Comparison of ENCODE assay signal across 15 cellular contexts in genomic region chr5:78587081-78587774, GRCh38.
DNase-seq lines count a peak whose midpoint lies in the region; ATAC-seq and TF ChIP-seq lines count a peak whose summit lies in the region.
"Had no signal": no experiment of that assay in that cellular context is flagged by ENCODE, and none has a peak within 500 bp of the region (broad histone marks: within the 10 kb centered on the region; RNA-seq: fewer than 3 reads in every experiment).

No MANE protein-coding gene starts in this region.

- H3K27ac ChIP-seq in BLaER1 treated with 17β-estradiol and CSF1 and Interleukin-3, amounts not matched to agents 10 nM and 100 nM = peak overlapping the region in 3 of 11 experiments; percentile 7 to 49 (median 16); a peak in 3 of 22 replicates
- H3K27ac ChIP-seq in fibroblast of lung (ENCODE audit: insufficient read depth, low read length) (peak overlapping the region; percentile 60), gastrocnemius medialis (peak overlapping the region; percentile 39 to 73 (median 46))

- peak overlapping the region in 7 of 11 experiments; percentile 4 to 76 (median 60); a peak in 11 of 22 replicates for H3K4me2 ChIP-seq in BLaER1 treated with 17β-estradiol and CSF1 and Interleukin-3, amounts not matched to agents 10 nM and 100 nM
- H3K4me2 ChIP-seq in fibroblast of lung (ENCODE audit: extremely low read depth, insufficient read depth, low read length) = peak overlapping the region; percentile 30

- intact Hi-C loops in gastrocnemius medialis (cut with DNase I; ENCODE audit: low total_unique reads) = loop anchor here (2.0 kb wide), 1 partner anchor 14 kb away; no protein-coding TSS in a partner anchor

- peaks cover 0 to 18% (median 11%) of the 10 kb centered on the region in 11 experiments; a peak in 11 of 22 replicates for H3K9me3 ChIP-seq in BLaER1 treated with 17β-estradiol and CSF1 and Interleukin-3, amounts not matched to agents 10 nM and 100 nM (replicated peaks in 1 of 11)
- H3K9me3 ChIP-seq in fibroblast of lung (ENCODE audit: control insufficient read depth, insufficient read depth, low read depth, low read length) (no peaks in the 10 kb centered on the region), gastrocnemius medialis (no peaks in the 10 kb centered on the region)
- H3K9me3 ChIP-seq: left lung had no signal

- H3K27me3 ChIP-seq in BLaER1 treated with 17β-estradiol and CSF1 and Interleukin-3, amounts not matched to agents 10 nM and 100 nM = no peaks in the 10 kb centered on the region
- H3K27me3 ChIP-seq in fibroblast of lung (ENCODE audit: control insufficient read depth, insufficient read depth, low read length) (no peaks in the 10 kb centered on the region), gastrocnemius medialis (no peaks in the 10 kb centered on the region)
- H3K27me3 ChIP-seq: left lung had no signal

- peaks cover 7% of the 10 kb centered on the region for H3K79me2 ChIP-seq in fibroblast of lung (ENCODE audit: control insufficient read depth, insufficient read depth, low read length)

- peaks cover 0 to 26% (median 0%) of the 10 kb centered on the region in 11 experiments; a peak in 4 of 22 replicates for H3K36me3 ChIP-seq in BLaER1 treated with 17β-estradiol and CSF1 and Interleukin-3, amounts not matched to agents 10 nM and 100 nM
- H3K36me3 ChIP-seq in fibroblast of lung (ENCODE audit: control insufficient read depth, insufficient read depth, low read length) = peaks cover 2% of the 10 kb centered on the region
- no peaks in the 10 kb centered on the region for H3K36me3 ChIP-seq in gastrocnemius medialis
- H3K36me3 ChIP-seq: left lung had no signal

- no peaks in the 10 kb centered on the region for H4K20me1 ChIP-seq in BLaER1 treated with 17β-estradiol and CSF1 and Interleukin-3, amounts not matched to agents 10 nM and 100 nM
- no peaks in the 10 kb centered on the region for H4K20me1 ChIP-seq in fibroblast of lung (ENCODE audit: control insufficient read depth, extremely low read depth, insufficient read depth, low read length)

- TF ChIP-seq CTCF in fibroblast of lung (conservative IDR thresholded peaks at IDR 0.05 in 1 of 2, IDR thresholded peaks at IDR 0.05 in 1 of 2; ENCODE audit: low read depth in 1 of 2, low read length in 2 of 2) (no peak), gastrocnemius medialis (IDR thresholded peaks at IDR 0.05 in 4 of 5, conservative IDR thresholded peaks at IDR 0.05 in 1 of 5) (no peak)

- H3K9ac ChIP-seq in BLaER1 treated with 17β-estradiol and CSF1 and Interleukin-3, amounts not matched to agents 10 nM and 100 nM = no peak overlapping the region
- H3K9ac ChIP-seq in fibroblast of lung (ENCODE audit: insufficient read depth, low read length) = no peak overlapping the region

- H3K4me3 ChIP-seq in BLaER1 treated with 17β-estradiol and CSF1 and Interleukin-3, amounts not matched to agents 10 nM and 100 nM = no peak overlapping the region
- no peak overlapping the region for H3K4me3 ChIP-seq in fibroblast of lung (replicated peaks in 1 of 4; ENCODE audit: control extremely low read depth in 1 of 4, insufficient read depth in 1 of 4, low read depth in 3 of 4, low read length in 4 of 4)
- no peak overlapping the region for H3K4me3 ChIP-seq in gastrocnemius medialis
- H3K4me3 ChIP-seq: left lung had no signal

- in situ Hi-C loops in gastrocnemius medialis (cut with MboI; ENCODE audit: low sequenced_read_pairs in 4 of 4) = no loop called here

- peak; percentile 70 for DNase-seq in NCI-H82 treated with DMSO at 0.1 percent for 48 hours (lab: John Stamatoyannopoulos, UW; ENCODE audit: unreplicated experiment)
- DNase-seq in fibroblast of lung (ENCODE audit: low read depth in 2 of 2) = no peak
- DNase-seq in gastrocnemius medialis = peak in 1 of 2 donors; percentile 31
- DNase-seq in hepatic stellate cell (ENCODE audit: low spot score) = no peak
- no peak for DNase-seq in NCI-H1092 treated with DMSO at 0.1 percent for 48 hours (lab: John Stamatoyannopoulos, UW)
- no peak for DNase-seq in DMS114 treated with DMSO at 0.1 percent for 48 hours (lab: John Stamatoyannopoulos, UW; ENCODE audit: unreplicated experiment)
- DNase-seq: activated CD4-positive, alpha-beta memory T cell treated with anti-CD3 and anti-CD28 coated beads for 36 hours; activated T-cell treated with anti-CD3 and anti-CD28 coated beads, Interleukin-2, amount 50 U/mL, for 72 hours; left lung; naive thymus-derived CD8-positive, alpha-beta T cell; NCI-H1105; stimulated activated CD4-positive, alpha-beta T cell treated with anti-CD3 and anti-CD28 coated beads, Interleukin-2, amount 100 ng/mL, for 24 hours; trophoblast cell had no signal

- ATAC-seq in gastrocnemius medialis = peak in 1 of 2 donors; percentile 8
- ATAC-seq in GM21367 (IDR thresholded peaks at IDR 0.05; ENCODE audit: unreplicated experiment) = no peak
- ATAC-seq: naive thymus-derived CD8-positive, alpha-beta T cell had no signal

- no peak overlapping the region for H2AFZ ChIP-seq in fibroblast of lung (ENCODE audit: low read length)

- TF ChIP-seq POLR2A in gastrocnemius medialis (IDR thresholded peaks at IDR 0.05) = no peak

- peaks cover 0 to 70% (median 21%) of the 10 kb centered on the region in 10 experiments; a peak in 13 of 20 replicates for H3K4me1 ChIP-seq in BLaER1 treated with 17β-estradiol and CSF1 and Interleukin-3, amounts not matched to agents 10 nM and 100 nM
- H3K4me1 ChIP-seq in fibroblast of lung (ENCODE audit: control insufficient read depth, extremely low read depth, insufficient read depth, low read length) = peaks cover 33% of the 10 kb centered on the region
- H3K4me1 ChIP-seq in gastrocnemius medialis = peaks cover 31 to 40% of the 10 kb centered on the region in 2 donors
